Comparison of ENCODE assay signal across 19 cellular contexts in genomic region chr9:113879318-113879717, GRCh38. TPM values are rescaled to one million over a fixed set of nuclear protein-coding genes. Genes with fewer than 3 reads are reported as not detected.
DNase-seq lines count a peak whose midpoint lies in the region; ATAC-seq and TF ChIP-seq lines count a peak whose summit lies in the region.
"Had no signal": no experiment of that assay in that cellular context is flagged by ENCODE, and none has a peak within 500 bp of the region (broad histone marks: within the 10 kb centered on the region; RNA-seq: fewer than 3 reads in every experiment).

No MANE protein-coding gene starts in this region.

- intact Hi-C loops in left lung (cut with DNase I), result no loop called here

- H3F3A ChIP-seq in smooth muscle cell (ENCODE audit: low read depth), result no peaks in the 10 kb centered on the region

- H3K27ac ChIP-seq in smooth muscle cell (ENCODE audit: low read depth), result peak overlapping the region; percentile 16
- no peak overlapping the region for H3K27ac ChIP-seq in left lung
- H3K27ac ChIP-seq: body of pancreas had no signal

- H3K4me1 ChIP-seq in smooth muscle cell (ENCODE audit: low read depth) (peaks cover 18% of the 10 kb centered on the region), left lung (peaks cover 9 to 27% of the 10 kb centered on the region in 2 donors)

- H3K9ac ChIP-seq in smooth muscle cell (ENCODE audit: low read depth), result no peak overlapping the region

- no peaks in the 10 kb centered on the region for H3K27me3 ChIP-seq in smooth muscle cell (ENCODE audit: low read depth)
- H3K27me3 ChIP-seq in left lung, result peaks cover 0 to 12% of the 10 kb centered on the region in 2 donors
- H3K27me3 ChIP-seq: BE2C, body of pancreas, gastroesophageal sphincter had no signal

- H3K4me2 ChIP-seq in smooth muscle cell, result peak overlapping the region; percentile 35

- H3K4me3 ChIP-seq in fibroblast of pulmonary artery (replicated peaks; ENCODE audit: low read depth, low read length) (peak overlapping the region; percentile 26), smooth muscle cell (no peak overlapping the region), left lung (no peak overlapping the region)
- H3K4me3 ChIP-seq: body of pancreas, gastroesophageal sphincter had no signal

- WGBS in smooth muscle cell (ENCODE audit: low lambda C conversion rate), result 97% methylated on average over 4 of the region's 4 CpGs

- peaks cover 46% of the 10 kb centered on the region for H4K20me1 ChIP-seq in smooth muscle cell (ENCODE audit: low read depth)

- H3K79me2 ChIP-seq in smooth muscle cell (ENCODE audit: low read depth), result peaks cover 76% of the 10 kb centered on the region

- ATAC-seq in left lung (no peak), HG02623 (IDR thresholded peaks at IDR 0.05; ENCODE audit: unreplicated experiment) (no peak)
- ATAC-seq: body of pancreas, gastroesophageal sphincter, Panc1, SK-N-SH treated with all-trans-retinoic acid at 6 μM for 48 hours had no signal

- DNase-seq in NCI-H748 (lab: John Stamatoyannopoulos, UW; ENCODE audit: unreplicated experiment) (peak; percentile 16), NCI-H748 treated with DMSO at 0.1 percent for 48 hours (lab: John Stamatoyannopoulos, UW) (no peak), OCI-M1 (lab: John Stamatoyannopoulos, UW) (peak; percentile 46), fibroblast of pulmonary artery (ENCODE audit: low read depth) (no peak), smooth muscle cell (lab: John Stamatoyannopoulos, UW; ENCODE audit: unreplicated experiment) (no peak), left lung (no peak), KBM-7 (no peak)
- DNase-seq: activated CD4-positive, alpha-beta T cell treated with anti-CD3 and anti-CD28 coated beads for 4 hours; activated gamma-delta T cell treated with Interleukin-2 at 50 U/mL for 16 hours; BE2C; cortex of kidney; NCI-H1436 treated with DMSO at 0.1 percent for 48 hours; small intestine; T-helper 9 cell had no signal

- H2AFZ ChIP-seq in smooth muscle cell (ENCODE audit: low read depth), result no peak overlapping the region

- H3K36me3 ChIP-seq in smooth muscle cell (ENCODE audit: low read depth), result no peaks in the 10 kb centered on the region
- no peaks in the 10 kb centered on the region for H3K36me3 ChIP-seq in left lung
- H3K36me3 ChIP-seq: BE2C, gastroesophageal sphincter had no signal

- H3K9me3 ChIP-seq in smooth muscle cell (replicated peaks; ENCODE audit: low read depth) (no peaks in the 10 kb centered on the region), left lung (no peaks in the 10 kb centered on the region)
- H3K9me3 ChIP-seq: BE2C, body of pancreas, gastroesophageal sphincter had no signal

- TF ChIP-seq CTCF in fibroblast of pulmonary artery (IDR thresholded peaks at IDR 0.05; ENCODE audit: low read length, missing control alignments) (no peak), smooth muscle cell (IDR thresholded peaks at IDR 0.05; ENCODE audit: borderline replicate concordance, insufficient read depth, poor library complexity, severe bottlenecking) (no peak), left lung (IDR thresholded peaks at IDR 0.05) (no peak)

- in situ Hi-C loops in KBM-7 (cut with MboI; ENCODE audit: low pct_unique_long_range_greater_than_20kb, low sequenced_read_pairs), result no loop called here

RNA-seq across cellular contexts. Expression of gene ZNF618, which starts 3.2 kb away (rescaled TPM):
- total RNA-seq in smooth muscle cell (7.7 and 9.9 TPM in 2 replicates), left lung (10 to 100 TPM in 1 of 2 donors, 1 to 10 TPM in 1; 9.9 to 12.0 TPM)
- polyA plus RNA-seq in smooth muscle cell, result 17.4 and 19.5 TPM in 2 replicates

Comparison
In these comparisons a context has a peak if more than half of its experiments do, and no peak if none do; other contexts are left out.
1. DNase-seq: peak in NCI-H748 (single experiment) and OCI-M1 (single experiment); none in NCI-H748 treated with DMSO at 0.1 percent for 48 hours (single experiment), fibroblast of pulmonary artery (single experiment), smooth muscle cell (single experiment), left lung (0 of 2) and KBM-7 (single experiment).